1 cellular context compared by ENCODE assay signal in genomic region chr16:69967688-69968087, GRCh38. TPM values are rescaled to one million over a fixed set of nuclear protein-coding genes. Genes with fewer than 3 reads are reported as not detected.
"Had no signal": no experiment of that assay in that cellular context is flagged by ENCODE, and none has a peak within 500 bp of the region (broad histone marks: within the 10 kb centered on the region; RNA-seq: fewer than 3 reads in every experiment).

No MANE protein-coding gene starts in this region.

RNA-seq across cellular contexts. Expression of gene CLEC18A, which starts 16.6 kb away (rescaled TPM):
- total RNA-seq: H7 had no signal
